ENCODE assay signal across 21 cellular contexts in the genomic region with DNA sequence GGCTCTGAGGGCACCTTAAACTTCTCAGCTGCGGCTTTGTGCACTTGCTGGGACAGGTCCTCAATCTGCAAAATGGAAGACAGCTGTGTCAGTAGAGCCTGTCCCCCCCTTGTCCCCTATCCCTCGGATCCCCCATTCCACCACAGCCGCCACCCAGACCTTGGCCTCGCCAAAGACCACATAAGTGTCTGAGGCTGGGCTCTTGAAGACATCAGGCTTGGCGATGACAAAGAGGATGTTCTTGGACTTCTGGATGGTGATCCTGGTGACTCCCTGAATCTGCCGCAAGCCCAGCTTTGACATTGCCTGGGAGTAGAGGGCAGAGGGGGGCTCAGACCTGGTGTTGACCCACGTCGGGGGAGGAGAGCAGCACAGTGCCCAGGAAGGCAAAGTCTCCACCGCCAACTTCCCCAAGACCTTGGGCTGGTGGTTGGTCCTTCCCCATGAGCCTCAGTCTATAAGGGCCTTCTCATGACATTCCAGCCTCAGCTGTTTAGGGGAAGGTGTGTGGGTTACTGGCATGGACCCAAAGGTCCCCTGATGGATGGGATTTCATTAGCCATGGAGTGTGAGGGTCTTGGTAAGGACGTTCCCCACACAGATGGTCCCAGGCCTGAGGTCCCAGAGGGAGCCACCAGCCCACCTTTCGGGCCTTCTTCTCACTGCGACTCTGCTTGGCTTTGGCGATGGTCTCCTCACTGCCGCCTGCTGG. TPM values are rescaled to one million over a fixed set of nuclear protein-coding genes. Genes with fewer than 3 reads are reported as not detected.
A peak's percentile ranks its signal among the peaks of the same experiment; 100 is the strongest.
DNase-seq lines count a peak whose midpoint lies in the region; ATAC-seq, FAIRE-seq and TF ChIP-seq lines count a peak whose summit lies in the region.
"Had no signal": no experiment of that assay in that cellular context is flagged by ENCODE, and none has a peak within 500 bp of the region (broad histone marks: within the 10 kb centered on the region; RNA-seq: fewer than 3 reads in every experiment).

No MANE protein-coding gene starts in this region.

- TF ChIP-seq POLR2A in K562 (conservative IDR thresholded peaks at IDR 0.05) = no peak

- no peak overlapping the region for H3K4me3 ChIP-seq in K562
- H3K4me3 ChIP-seq in osteoblast (ENCODE audit: insufficient read depth, low read length) = no peak overlapping the region
- H3K4me3 ChIP-seq: adrenal gland, heart right ventricle, lung, PC-9, SJCRH30, testis had no signal

- TF ChIP-seq CTCF in GM13976 (IDR thresholded peaks at IDR 0.05; ENCODE audit: borderline replicate concordance, control extremely low read depth, extremely low read depth, insufficient read depth, missing control alignments) (no peak), K562 (IDR thresholded peaks at IDR 0.05 in 2 of 3, conservative IDR thresholded peaks at IDR 0.05 in 1 of 3; ENCODE audit: insufficient read depth in 2 of 3, low read depth in 1 of 3, low read length in 3 of 3) (peak in 1 of 3 experiments; percentile 26; a peak in 1 of 6 replicates), osteoblast (IDR thresholded peaks at IDR 0.05; ENCODE audit: extremely low read depth, low read depth, low read length) (no peak)

- no peak overlapping the region for H3K9ac ChIP-seq in K562 (ENCODE audit: insufficient read depth in 1 of 2, low read depth in 2 of 2, low read length in 2 of 2)

- H3K4me2 ChIP-seq in K562 (ENCODE audit: insufficient read depth, low read length) (no peak overlapping the region), osteoblast (ENCODE audit: insufficient read depth, low read length) (no peak overlapping the region)
- H3K4me2 ChIP-seq: PC-9 had no signal

- no peaks in the 10 kb centered on the region for H3K27me3 Mint-ChIP-seq in activated CD4-positive, alpha-beta T cell treated with anti-CD3 and anti-CD28 coated beads, Interleukin-2, amount 10 ng/mL, durations not matched to agents 7 days and 5 days
- H3K27me3 Mint-ChIP-seq: activated CD4-positive, alpha-beta T cell treated with anti-CD3 and anti-CD28 coated beads for 36 hours had no signal

- no peaks in the 10 kb centered on the region for H3K4me1 Mint-ChIP-seq in activated CD4-positive, alpha-beta T cell treated with anti-CD3 and anti-CD28 coated beads, Interleukin-2, amount 10 ng/mL, durations not matched to agents 7 days and 5 days
- H3K4me1 Mint-ChIP-seq: activated CD4-positive, alpha-beta T cell treated with anti-CD3 and anti-CD28 coated beads for 36 hours had no signal

- BruUV-seq in K562 (replicated peaks; lab: Mats Ljungman, UMichigan) = no TSS peak

- no peak for DNase-seq in activated CD4-positive, alpha-beta T cell treated with anti-CD3 and anti-CD28 coated beads, Interleukin-2, amount 10 ng/mL, durations not matched to agents 7 days and 5 days
- DNase-seq in activated CD4-positive, alpha-beta T cell treated with anti-CD3 and anti-CD28 coated beads, Interleukin-2, amount 50 U/mL, for 1 hour = no peak
- peak; percentile 26 for DNase-seq in GM13976 (ENCODE audit: low spot score)
- no peak for DNase-seq in K562 (ENCODE audit: extremely low read depth in 1 of 4, low spot score in 3 of 4)
- peak; percentile 87 for DNase-seq in osteoblast (ENCODE audit: insufficient read length, low spot score, missing footprints)
- no peak for DNase-seq in ecto neural progenitor cell (ENCODE audit: low spot score)
- no peak for DNase-seq in ACHN
- DNase-seq: activated CD4-positive, alpha-beta T cell treated with anti-CD3 and anti-CD28 coated beads for 36 hours; cerebellar nuclear complex; DMS79; heart right ventricle; NCI-H1694 treated with DMSO at 0.1 percent for 48 hours; PC-9; SJCRH30; stimulated activated CD4-positive, alpha-beta T cell treated with anti-CD3 and anti-CD28 coated beads, Interleukin-2, amount 100 ng/mL, for 48 hours; testis had no signal

- H2AFZ ChIP-seq in K562 (ENCODE audit: low read depth, low read length) (no peak overlapping the region), osteoblast (ENCODE audit: low read length) (no peak overlapping the region)
- H2AFZ ChIP-seq: PC-9 had no signal

- POLR2A ChIA-PET in activated CD4-positive, alpha-beta T cell treated with anti-CD3 and anti-CD28 coated beads, Interleukin-2, amount 10 ng/mL, durations not matched to agents 7 days and 5 days (lab: Charles Lee) = no interaction called here
- POLR2A ChIA-PET in K562 (lab: Yijun Ruan, JAX) = interaction anchor here (0.7 to 0.9 kb wide), 2 partner anchors 8 to 224 kb away, joined by 3 read pairs; no protein-coding TSS in a partner anchor

- no peaks in the 10 kb centered on the region for H3K9me1 ChIP-seq in K562 (ENCODE audit: control insufficient read depth, insufficient read depth, low read length)

- ATAC-seq in K562 = peak; percentile 32; the same call in 2 of the 3 replicates
- no peak for ATAC-seq in GM19467 (IDR thresholded peaks at IDR 0.05; ENCODE audit: unreplicated experiment)

- TF ChIP-seq RAD21 in K562 (CRISPR knock-in tag; conservative IDR thresholded peaks at IDR 0.05 in 1 of 2, IDR thresholded peaks at IDR 0.05 in 1 of 2) = no peak

- H3K36me3 Mint-ChIP-seq in activated CD4-positive, alpha-beta T cell treated with anti-CD3 and anti-CD28 coated beads, Interleukin-2, amount 10 ng/mL, durations not matched to agents 7 days and 5 days (ENCODE audit: low read depth) = peaks cover 7% of the 10 kb centered on the region

- H4K20me1 ChIP-seq in K562 (replicated peaks; ENCODE audit: control insufficient read depth, insufficient read depth, low read length) = peaks cover 4% of the 10 kb centered on the region; the same call in 1 of the 2 replicates
- H4K20me1 ChIP-seq in osteoblast (ENCODE audit: insufficient read depth, low read length) = no peaks in the 10 kb centered on the region

- no peak overlapping the region for H3K4me3 Mint-ChIP-seq in activated CD4-positive, alpha-beta T cell treated with anti-CD3 and anti-CD28 coated beads, Interleukin-2, amount 10 ng/mL, durations not matched to agents 7 days and 5 days
- H3K4me3 Mint-ChIP-seq: activated CD4-positive, alpha-beta T cell treated with anti-CD3 and anti-CD28 coated beads for 36 hours had no signal

- no peaks in the 10 kb centered on the region for H3K9me3 ChIP-seq in K562 (replicated peaks; ENCODE audit: control insufficient read depth, insufficient read depth, low read depth, low read length)
- H3K9me3 ChIP-seq in osteoblast (ENCODE audit: low read depth, low read length) = no peaks in the 10 kb centered on the region
- H3K9me3 ChIP-seq: adrenal gland, heart right ventricle, SJCRH30, testis had no signal

- in situ Hi-C loops in GM13976 (cut with MboI; ENCODE audit: low sequenced_read_pairs, unreplicated experiment) = no loop called here
- in situ Hi-C loops in K562 (cut with MboI) = no loop called here
- in situ Hi-C loops in ACHN (cut with HindIII; ENCODE audit: low pct_ligation_motif_present, low pct_unique_long_range_greater_than_20kb, low sequenced_read_pairs) = no loop called here

- CTCF ChIA-PET in activated CD4-positive, alpha-beta T cell treated with anti-CD3 and anti-CD28 coated beads, Interleukin-2, amount 10 ng/mL, durations not matched to agents 7 days and 5 days (lab: Charles Lee) = interaction anchor here (1.3 kb wide), 2 partner anchors 10 to 11 kb away, joined by 3 read pairs; no protein-coding TSS in a partner anchor
- CTCF ChIA-PET in K562 (lab: Yijun Ruan, JAX; ENCODE audit: low intra/inter-chr PET ratio) = interaction anchor here (0.6 kb wide), 1 partner anchor 773 kb away, joined by 5 read pairs; no protein-coding TSS in a partner anchor

- H3K27ac ChIP-seq in K562 (ENCODE audit: extremely low read depth, low read depth, low read length) (no peak overlapping the region), osteoblast (ENCODE audit: low read depth, low read length) (no peak overlapping the region)
- H3K27ac ChIP-seq: heart right ventricle, PC-9, SJCRH30, skin epidermis, testis had no signal

- no peaks in the 10 kb centered on the region for H3K27me3 ChIP-seq in K562 (ENCODE audit: control insufficient read depth in 2 of 2, insufficient read depth in 2 of 2, low read length in 2 of 2)
- no peaks in the 10 kb centered on the region for H3K27me3 ChIP-seq in osteoblast (ENCODE audit: insufficient read depth, low read length)
- H3K27me3 ChIP-seq: adrenal gland, heart right ventricle, SJCRH30, testis had no signal

- peaks cover 0 to 38% of the 10 kb centered on the region in 2 experiments; a peak in 2 of 5 replicates for H3K4me1 ChIP-seq in K562 (replicated peaks in 1 of 2; ENCODE audit: control insufficient read depth in 2 of 2, insufficient read depth in 2 of 2, low read length in 2 of 2)
- no peaks in the 10 kb centered on the region for H3K4me1 ChIP-seq in osteoblast (ENCODE audit: insufficient read depth, low read length)
- H3K4me1 ChIP-seq: SJCRH30 had no signal

- H3K79me2 ChIP-seq in K562 (ENCODE audit: control insufficient read depth, insufficient read depth, low read length) (no peaks in the 10 kb centered on the region), osteoblast (ENCODE audit: insufficient read depth, low read length) (no peaks in the 10 kb centered on the region)

- peaks cover 10% of the 10 kb centered on the region; the same call in 1 of the 3 replicates for H3K36me3 ChIP-seq in K562 (ENCODE audit: control insufficient read depth, insufficient read depth, low read length)
- peaks cover 3% of the 10 kb centered on the region for H3K36me3 ChIP-seq in osteoblast (ENCODE audit: insufficient read depth, low read length)

- WGBS in K562 (ENCODE audit: insufficient coverage, low coverage, missing lambda C conversion rate) = 29% methylated on average over 12 of the region's 14 CpGs

- intact Hi-C loops in K562 (cut with micrococcal nuclease) = no loop called here

- peak overlapping the region; percentile 64 for H3K27ac Mint-ChIP-seq in activated CD4-positive, alpha-beta T cell treated with anti-CD3 and anti-CD28 coated beads, Interleukin-2, amount 10 ng/mL, durations not matched to agents 7 days and 5 days
- H3K27ac Mint-ChIP-seq: activated CD4-positive, alpha-beta T cell treated with anti-CD3 and anti-CD28 coated beads for 36 hours had no signal

- no peak for FAIRE-seq in K562 (lab: Jason Lieb, UNC)
- FAIRE-seq: A204.1 had no signal

- TF ChIP-seq EP300 in K562 (IDR thresholded peaks at IDR 0.05; ENCODE audit: low read length) = no peak

- no peaks in the 10 kb centered on the region for H3K9me3 Mint-ChIP-seq in activated CD4-positive, alpha-beta T cell treated with anti-CD3 and anti-CD28 coated beads, Interleukin-2, amount 10 ng/mL, durations not matched to agents 7 days and 5 days

RNA-seq across cellular contexts. Expression of a gene that starts 7.7 kb away (rescaled TPM):
- total RNA-seq in activated CD4-positive, alpha-beta T cell treated with anti-CD3 and anti-CD28 coated beads, Interleukin-2, amount 10 ng/mL, durations not matched to agents 7 days and 5 days = not detected
- 0.11 and 0.79 TPM in 2 replicates for total RNA-seq in K562 (2011; cell fraction: chromatin; rRNA removed; ENCODE audit: low replicate concordance)
- under 0.01 TPM in 1 of 2 replicates, not detected in the other for total RNA-seq in K562 (2011; cell fraction: nucleolus; rRNA removed)
- 0.08 TPM in 1 of 2 replicates, not detected in the other for total RNA-seq in K562 (2011; cell fraction: nucleoplasm; rRNA removed)
- total RNA-seq in K562 (2014; rRNA removed) = under 0.01 TPM in 1 of 2 replicates, not detected in the other
- total RNA-seq in K562 (2014; rRNA removed; fragmentation: Illumina TruSeq; extraction: Trizol) = not detected in 2 replicates
- not detected in 2 replicates for total RNA-seq in K562 (2015; rRNA removed; fragmentation: Illumina TruSeq; extraction: Trizol)
- total RNA-seq in K562 (2021) = 0.02 and 0.04 TPM in 2 replicates
- 0.01 and 0.03 TPM in 2 replicates for polyA plus RNA-seq in K562 (2011; rRNA removed)
- polyA plus RNA-seq in K562 (2011; cell fraction: cytosol; rRNA removed) = 0.01 and 0.03 TPM in 2 replicates
- polyA plus RNA-seq in K562 (2011; cell fraction: nucleus; rRNA removed) = 0.06 and 0.16 TPM in 2 replicates
- polyA plus RNA-seq in K562 (2012) = 0.03 and 0.04 TPM in 2 replicates
- 0.01 and 0.03 TPM in 2 replicates for polyA plus RNA-seq in K562 (2014; fragmentation: Illumina TruSeq; extraction: Trizol)
- polyA plus RNA-seq in K562 (2014; fragmentation: Nextera tagmentation; extraction: Ambion mirVana) = not detected
- polyA plus RNA-seq in K562 (2014; rRNA removed) = 0.04 TPM in 1 of 2 replicates, not detected in the other
- polyA minus RNA-seq in K562 (2011; rRNA and poly(A)+ RNA removed) = not detected in 2 replicates
- polyA minus RNA-seq in K562 (2011; cell fraction: cytosol; rRNA and poly(A)+ RNA removed) = not detected in 2 replicates
- 0.11 and 0.13 TPM in 2 replicates for polyA minus RNA-seq in K562 (2011; cell fraction: nucleus; rRNA and poly(A)+ RNA removed)
- total RNA-seq in osteoblast = 0.59 and 0.72 TPM in 2 replicates

RNA-seq across cellular contexts. Expression of a gene that starts 30.4 kb away (rescaled TPM):
- total RNA-seq in activated CD4-positive, alpha-beta T cell treated with anti-CD3 and anti-CD28 coated beads, Interleukin-2, amount 10 ng/mL, durations not matched to agents 7 days and 5 days = 100 to 1,000 TPM in 1 of 2 experiments, 10 to 100 TPM in 1; 98.9 to 102 TPM
- total RNA-seq in K562 (2011; cell fraction: chromatin; rRNA removed; ENCODE audit: low replicate concordance) = 345 and 988 TPM in 2 replicates
- total RNA-seq in K562 (2011; cell fraction: nucleolus; rRNA removed) = 627 and 629 TPM in 2 replicates
- 447 and 454 TPM in 2 replicates for total RNA-seq in K562 (2011; cell fraction: nucleoplasm; rRNA removed)
- total RNA-seq in K562 (2014; rRNA removed) (248 and 298 TPM in 2 replicates), K562 (2014; rRNA removed; fragmentation: Illumina TruSeq; extraction: Trizol) (111 and 141 TPM in 2 replicates), K562 (2015; rRNA removed; fragmentation: Illumina TruSeq; extraction: Trizol) (140 and 152 TPM in 2 replicates), K562 (2021) (258 and 287 TPM in 2 replicates), osteoblast (41.5 and 43.1 TPM in 2 replicates)
- polyA plus RNA-seq in K562 (2011; rRNA removed) (278 and 317 TPM in 2 replicates), K562 (2014; fragmentation: Illumina TruSeq; extraction: Trizol) (295 and 322 TPM in 2 replicates), K562 (2014; fragmentation: Nextera tagmentation; extraction: Ambion mirVana) (10 to 100 TPM; 11.2 to 34.9 TPM), K562 (2014; rRNA removed) (216 and 223 TPM in 2 replicates)
- polyA plus RNA-seq in K562 (2011; cell fraction: cytosol; rRNA removed) = 213 and 315 TPM in 2 replicates
- 714 and 782 TPM in 2 replicates for polyA plus RNA-seq in K562 (2011; cell fraction: nucleus; rRNA removed)
- 183 and 269 TPM in 2 replicates for polyA plus RNA-seq in K562 (2012)
- polyA minus RNA-seq in K562 (2011; rRNA and poly(A)+ RNA removed) = 276 and 311 TPM in 2 replicates
- polyA minus RNA-seq in K562 (2011; cell fraction: cytosol; rRNA and poly(A)+ RNA removed) = 198 and 207 TPM in 2 replicates
- polyA minus RNA-seq in K562 (2011; cell fraction: nucleus; rRNA and poly(A)+ RNA removed) = 413 and 539 TPM in 2 replicates

Comparison
In these comparisons a context has a peak if more than half of its experiments do, and no peak if none do; other contexts are left out.
1. DNase-seq: peak in GM13976 (single experiment) and osteoblast (single experiment); none in activated CD4-positive, alpha-beta T cell treated with anti-CD3 and anti-CD28 coated beads, Interleukin-2, amount 10 ng/mL, durations not matched to agents 7 days and 5 days (single experiment), activated CD4-positive, alpha-beta T cell treated with anti-CD3 and anti-CD28 coated beads, Interleukin-2, amount 50 U/mL, for 1 hour (single experiment), K562 (0 of 4), ecto neural progenitor cell (single experiment) and ACHN (single experiment).